30 cellular contexts compared by ENCODE assay signal in genomic region chr1:157239936-157240335, GRCh38.
A peak's percentile ranks its signal among the peaks of the same experiment; 100 is the strongest.
DNase-seq lines count a peak whose midpoint lies in the region; ATAC-seq, FAIRE-seq and TF ChIP-seq lines count a peak whose summit lies in the region.
"Had no signal": no experiment of that assay in that cellular context is flagged by ENCODE, and none has a peak within 500 bp of the region (broad histone marks: within the 10 kb centered on the region; RNA-seq: fewer than 3 reads in every experiment).

No MANE protein-coding gene starts in this region.

- no peak overlapping the region for H3K4me3 Mint-ChIP-seq in activated CD4-positive, alpha-beta memory T cell treated with anti-CD3 and anti-CD28 coated beads for 36 hours
- H3K4me3 Mint-ChIP-seq: activated T-cell treated with anti-CD3 and anti-CD28 coated beads, Interleukin-2, amount 50 U/mL, for 72 hours; effector memory CD8-positive, alpha-beta T cell; H9; naive thymus-derived CD8-positive, alpha-beta T cell had no signal

- H3K4me1 Mint-ChIP-seq in activated CD4-positive, alpha-beta memory T cell treated with anti-CD3 and anti-CD28 coated beads for 36 hours (ENCODE audit: low read depth): no peaks in the 10 kb centered on the region
- H3K4me1 Mint-ChIP-seq: naive thymus-derived CD8-positive, alpha-beta T cell had no signal

- H3K9me3 Mint-ChIP-seq in activated CD4-positive, alpha-beta memory T cell treated with anti-CD3 and anti-CD28 coated beads for 36 hours: no peaks in the 10 kb centered on the region
- H3K9me3 Mint-ChIP-seq: activated T-cell treated with anti-CD3 and anti-CD28 coated beads, Interleukin-2, amount 50 U/mL, for 72 hours; effector memory CD8-positive, alpha-beta T cell had no signal

- no peak overlapping the region for H3K27ac Mint-ChIP-seq in activated CD4-positive, alpha-beta memory T cell treated with anti-CD3 and anti-CD28 coated beads for 36 hours
- H3K27ac Mint-ChIP-seq: activated T-cell treated with anti-CD3 and anti-CD28 coated beads, Interleukin-2, amount 50 U/mL, for 72 hours; effector memory CD8-positive, alpha-beta T cell; H9; naive thymus-derived CD8-positive, alpha-beta T cell had no signal

- POLR2A ChIA-PET in activated CD4-positive, alpha-beta memory T cell treated with anti-CD3 and anti-CD28 coated beads for 36 hours (lab: Charles Lee): no interaction called here

- intact Hi-C loops in left colon (cut with DNase I, micrococcal nuclease) (no loop called here), stomach (cut with DNase I; ENCODE audit: low total_unique reads) (no loop called here)
- intact Hi-C loops in activated CD4-positive, alpha-beta memory T cell treated with anti-CD3 and anti-CD28 coated beads for 36 hours (cut with micrococcal nuclease): no loop called here

- TF ChIP-seq CTCF in stomach (IDR thresholded peaks at IDR 0.05): no peak

- peak; percentile 28 for FAIRE-seq in GM19239 (lab: Jason Lieb, UNC)
- FAIRE-seq: TTC549 had no signal

- peak overlapping the region in 4 of 5 donors; percentile 37 to 66 (median 53) for H3K27ac ChIP-seq in stomach
- H3K27ac ChIP-seq: colonic mucosa, esophagus muscularis mucosa, SJCRH30, spleen, transverse colon had no signal

- no peak for DNase-seq in GM19239 (ENCODE audit: insufficient read length, low spot score)
- DNase-seq in OCI-M1 (lab: John Stamatoyannopoulos, UW): peak; percentile 12
- no peak for DNase-seq in left colon
- no peak for DNase-seq in stomach
- DNase-seq in NOMO-1 (lab: John Stamatoyannopoulos, UW; ENCODE audit: unreplicated experiment in 2 of 2): no peak
- DNase-seq in activated CD4-positive, alpha-beta memory T cell treated with anti-CD3 and anti-CD28 coated beads for 36 hours: no peak
- DNase-seq: activated CD4-positive, alpha-beta T cell treated with anti-CD3 and anti-CD28 coated beads for 4 hours; activated naive CD4-positive, alpha-beta T cell treated with Interleukin-2 at 50 U/mL for 16 hours; activated T-cell treated with anti-CD3 and anti-CD28 coated beads, Interleukin-2, amount 50 U/mL, for 72 hours; colonic mucosa; DMS 273 treated with DMSO at 0.1 percent for 48 hours; effector memory CD8-positive, alpha-beta T cell; foreskin melanocyte; H9; left cardiac atrium; MM.1S; naive thymus-derived CD8-positive, alpha-beta T cell; NCI-H146; NCI-H2171; NCI-H524; SJCRH30; spleen; stimulated activated CD4-positive, alpha-beta T cell treated with anti-CD3 and anti-CD28 coated beads, Interleukin-4, amount 100 ng/mL, for 4 hours; stimulated activated naive CD8-positive, alpha-beta T cell treated with anti-CD3 and anti-CD28 coated beads, Interleukin-15, Interleukin-2, amounts not matched to agents 100 U/mL and 50 U/mL, for 24 hours; T-helper 1 cell; transverse colon had no signal

- peak; percentile 40 for ATAC-seq in left colon
- ATAC-seq in GM21786 (IDR thresholded peaks at IDR 0.05; ENCODE audit: unreplicated experiment): no peak
- ATAC-seq in GM21360 (IDR thresholded peaks at IDR 0.05; ENCODE audit: unreplicated experiment): no peak
- ATAC-seq: activated T-cell treated with anti-CD3 and anti-CD28 coated beads, Interleukin-2, amount 50 U/mL, for 72 hours; effector memory CD8-positive, alpha-beta T cell; left cardiac atrium; naive thymus-derived CD8-positive, alpha-beta T cell; stimulated activated naive CD8-positive, alpha-beta T cell treated with anti-CD3 and anti-CD28 coated beads, Interleukin-15, Interleukin-2, amounts not matched to agents 100 U/mL and 50 U/mL, for 24 hours had no signal

- no peaks in the 10 kb centered on the region for H3K9me3 ChIP-seq in stomach
- H3K9me3 ChIP-seq: colonic mucosa, esophagus muscularis mucosa, SJCRH30, spleen, transverse colon had no signal

- H3K27me3 Mint-ChIP-seq in activated CD4-positive, alpha-beta memory T cell treated with anti-CD3 and anti-CD28 coated beads for 36 hours: peaks cover 9% of the 10 kb centered on the region

- H3K36me3 ChIP-seq in stomach: no peaks in the 10 kb centered on the region
- H3K36me3 ChIP-seq: colonic mucosa, esophagus muscularis mucosa, SJCRH30, spleen, transverse colon had no signal

- no peak overlapping the region for H3K4me3 ChIP-seq in stomach
- H3K4me3 ChIP-seq: colonic mucosa, esophagus muscularis mucosa, SJCRH30, spleen, transverse colon had no signal

- TF ChIP-seq POLR2A in stomach (IDR thresholded peaks at IDR 0.05): no peak

- TF ChIP-seq EP300 in stomach (IDR thresholded peaks at IDR 0.05): no peak

- CTCF ChIA-PET in activated CD4-positive, alpha-beta memory T cell treated with anti-CD3 and anti-CD28 coated beads for 36 hours (lab: Charles Lee): no interaction called here

- H3K27me3 ChIP-seq in stomach: peaks cover 0 to 4% (median 0%) of the 10 kb centered on the region in 3 donors
- H3K27me3 ChIP-seq: colonic mucosa, esophagus muscularis mucosa, SJCRH30, transverse colon had no signal

- H3K4me1 ChIP-seq in stomach: peaks cover 4 to 30% (median 15%) of the 10 kb centered on the region in 4 donors
- H3K4me1 ChIP-seq: esophagus muscularis mucosa, SJCRH30, spleen, transverse colon had no signal

- H3K36me3 Mint-ChIP-seq in activated CD4-positive, alpha-beta memory T cell treated with anti-CD3 and anti-CD28 coated beads for 36 hours: no peaks in the 10 kb centered on the region
